Comparison of ENCODE assay signal across 16 cellular contexts in the genomic region with DNA sequence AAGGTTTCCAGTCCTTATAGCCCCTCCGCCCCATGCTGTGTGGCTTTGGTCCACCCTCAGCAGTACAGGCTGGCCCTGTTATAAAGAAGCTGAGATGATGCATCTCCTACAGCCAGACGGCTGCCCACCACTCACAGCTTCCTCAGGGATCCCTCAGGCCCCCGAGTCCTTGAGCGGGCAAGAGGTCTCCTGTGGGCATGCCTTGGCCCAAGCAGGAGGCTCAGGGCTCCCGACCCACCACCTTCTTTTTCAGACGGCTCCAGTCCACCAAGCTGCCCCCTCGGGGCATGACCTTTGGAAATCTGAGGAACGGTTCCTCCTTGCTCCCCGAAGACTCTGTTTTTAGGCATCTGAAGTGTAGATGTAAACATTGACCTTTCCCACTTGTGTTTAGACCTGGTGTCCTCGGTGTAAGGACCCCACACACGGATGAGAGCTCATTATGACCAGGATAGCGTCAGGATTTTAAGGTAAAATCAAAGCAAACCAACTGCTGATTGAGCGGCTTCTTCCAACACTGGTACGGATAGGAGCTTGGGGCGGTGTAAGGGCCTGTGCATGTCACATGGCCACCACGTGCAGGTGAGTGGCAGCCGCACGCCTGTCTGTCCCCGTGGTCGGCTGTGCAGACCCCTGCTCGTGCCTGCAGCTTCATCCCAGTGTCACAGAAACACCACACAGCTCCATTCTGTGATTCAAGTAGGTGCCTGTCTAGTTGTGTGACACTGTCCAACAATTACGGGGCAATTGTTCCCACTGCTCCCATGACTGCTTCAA.
"Had no signal": no experiment of that assay in that cellular context is flagged by ENCODE, and none has a peak within 500 bp of the region (broad histone marks: within the 10 kb centered on the region; RNA-seq: fewer than 3 reads in every experiment).

No MANE protein-coding gene starts in this region.

- H3K27ac ChIP-seq: left lung, tibial artery, uterus, WERI-Rb-1 had no signal

- H3K9me3 ChIP-seq: left lung, tibial artery, uterus had no signal

- H3K27ac Mint-ChIP-seq: activated CD4-positive, alpha-beta memory T cell treated with anti-CD3 and anti-CD28 coated beads for 36 hours; activated CD4-positive, alpha-beta T cell treated with anti-CD3 and anti-CD28 coated beads for 36 hours; activated naive CD4-positive, alpha-beta T cell treated with anti-CD3 and anti-CD28 coated beads for 36 hours; activated T-helper 17 cell treated with anti-CD3 and anti-CD28 coated beads, Interleukin-2, amount 50 U/mL, for 72 hours had no signal

- DNase-seq: activated CD4-positive, alpha-beta memory T cell treated with anti-CD3 and anti-CD28 coated beads for 36 hours; activated CD4-positive, alpha-beta T cell treated with anti-CD3 and anti-CD28 coated beads for 36 hours; activated naive CD4-positive, alpha-beta T cell treated with anti-CD3 and anti-CD28 coated beads for 36 hours; activated T-cell treated with anti-CD3 and anti-CD28 coated beads, Interleukin-2, amount 50 U/mL, for 1 hour; central memory CD4-positive, alpha-beta T cell; cortex of kidney; mesendoderm; naive thymus-derived CD8-positive, alpha-beta T cell; stimulated activated naive CD8-positive, alpha-beta T cell treated with anti-CD3 and anti-CD28 coated beads, Interleukin-15, Interleukin-2, amounts not matched to agents 100 U/mL and 50 U/mL, for 24 hours; substantia nigra; uterus; WERI-Rb-1 had no signal

- H3K9me3 Mint-ChIP-seq: activated CD4-positive, alpha-beta memory T cell treated with anti-CD3 and anti-CD28 coated beads for 36 hours; activated naive CD4-positive, alpha-beta T cell treated with anti-CD3 and anti-CD28 coated beads for 36 hours; activated T-helper 17 cell treated with anti-CD3 and anti-CD28 coated beads, Interleukin-2, amount 50 U/mL, for 72 hours; brain; naive thymus-derived CD8-positive, alpha-beta T cell had no signal

- H3K4me1 Mint-ChIP-seq: activated T-helper 17 cell treated with anti-CD3 and anti-CD28 coated beads, Interleukin-2, amount 50 U/mL, for 72 hours had no signal

- H3K27me3 ChIP-seq: left lung, tibial artery, uterus had no signal

- H3K36me3 ChIP-seq: left lung, uterus, WERI-Rb-1 had no signal

- H3K4me3 ChIP-seq: left lung, tibial artery, uterus had no signal

- H3K27me3 Mint-ChIP-seq: activated CD4-positive, alpha-beta memory T cell treated with anti-CD3 and anti-CD28 coated beads for 36 hours; activated CD4-positive, alpha-beta T cell treated with anti-CD3 and anti-CD28 coated beads for 36 hours; activated T-helper 17 cell treated with anti-CD3 and anti-CD28 coated beads, Interleukin-2, amount 50 U/mL, for 72 hours; brain; naive thymus-derived CD8-positive, alpha-beta T cell had no signal

- ATAC-seq: activated CD4-positive, alpha-beta T cell treated with anti-CD3 and anti-CD28 coated beads for 36 hours; activated T-helper 17 cell treated with anti-CD3 and anti-CD28 coated beads, Interleukin-2, amount 50 U/mL, for 72 hours; left lung; naive thymus-derived CD8-positive, alpha-beta T cell; stimulated activated naive CD8-positive, alpha-beta T cell treated with anti-CD3 and anti-CD28 coated beads, Interleukin-15, Interleukin-2, amounts not matched to agents 100 U/mL and 50 U/mL, for 24 hours had no signal

- H3K4me3 Mint-ChIP-seq: activated CD4-positive, alpha-beta memory T cell treated with anti-CD3 and anti-CD28 coated beads for 36 hours; activated CD4-positive, alpha-beta T cell treated with anti-CD3 and anti-CD28 coated beads for 36 hours; activated naive CD4-positive, alpha-beta T cell treated with anti-CD3 and anti-CD28 coated beads for 36 hours; activated T-helper 17 cell treated with anti-CD3 and anti-CD28 coated beads, Interleukin-2, amount 50 U/mL, for 72 hours; brain; naive thymus-derived CD8-positive, alpha-beta T cell had no signal
